Comparison of ENCODE assay signal across 13 cellular contexts in the genomic region with DNA sequence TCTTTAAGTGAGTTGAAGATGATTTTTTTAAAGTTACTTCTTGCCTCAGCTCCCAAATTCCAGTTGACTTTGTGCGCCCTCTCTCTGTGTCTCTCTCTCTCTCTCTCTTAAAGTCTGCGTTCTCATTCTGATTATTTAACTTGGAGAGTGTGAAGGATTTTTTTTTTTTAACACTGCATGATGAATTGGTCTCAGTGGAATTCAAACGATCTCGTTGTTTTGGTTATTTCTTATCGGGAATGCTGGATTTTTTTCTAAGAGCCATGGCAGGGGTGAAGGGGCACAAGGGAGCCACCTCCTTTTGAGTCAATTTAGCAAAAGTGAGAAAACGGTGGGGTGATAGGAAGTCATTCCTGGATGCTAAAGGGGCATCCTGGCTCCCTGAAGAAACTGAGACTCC.
DNase-seq lines count a peak whose midpoint lies in the region; ATAC-seq and TF ChIP-seq lines count a peak whose summit lies in the region.
"Had no signal": no experiment of that assay in that cellular context is flagged by ENCODE, and none has a peak within 500 bp of the region (broad histone marks: within the 10 kb centered on the region; RNA-seq: fewer than 3 reads in every experiment).

No MANE protein-coding gene starts in this region.

- no peak overlapping the region for H3K4me3 Mint-ChIP-seq in naive thymus-derived CD8-positive, alpha-beta T cell
- H3K4me3 Mint-ChIP-seq: activated T-cell treated with anti-CD3 and anti-CD28 coated beads, Interleukin-2, amount 50 U/mL, for 72 hours; CD4-positive, alpha-beta memory T cell had no signal

- peaks cover 53% of the 10 kb centered on the region for H3K4me1 ChIP-seq in body of pancreas
- H3K4me1 ChIP-seq: psoas muscle had no signal

- H3K27me3 ChIP-seq in body of pancreas: no peaks in the 10 kb centered on the region

- H3K4me3 ChIP-seq in body of pancreas: no peak overlapping the region
- H3K4me3 ChIP-seq: PC-9, psoas muscle had no signal

- peak in 1 of 7 experiments; percentile 10 for TF ChIP-seq CTCF in body of pancreas (IDR thresholded peaks at IDR 0.05)

- intact Hi-C loops in body of pancreas (cut with DNase I): no loop called here
- intact Hi-C loops in sciatic nerve (cut with DNase I): no loop called here

- H3K4me1 Mint-ChIP-seq in naive thymus-derived CD8-positive, alpha-beta T cell: peaks cover 0 to 9% (median 0%) of the 10 kb centered on the region in 4 donors
- H3K4me1 Mint-ChIP-seq: CD4-positive, alpha-beta memory T cell had no signal

- peak; percentile 69 for ATAC-seq in body of pancreas
- peak; percentile 78 for ATAC-seq in sciatic nerve
- no peak for ATAC-seq in naive thymus-derived CD8-positive, alpha-beta T cell
- ATAC-seq: activated T-cell treated with anti-CD3 and anti-CD28 coated beads, Interleukin-2, amount 50 U/mL, for 72 hours; psoas muscle had no signal

- H3K36me3 Mint-ChIP-seq in naive thymus-derived CD8-positive, alpha-beta T cell: no peaks in the 10 kb centered on the region
- H3K36me3 Mint-ChIP-seq: CD4-positive, alpha-beta memory T cell had no signal

- WGBS in body of pancreas, 2 donors: 3 to 7% methylated on average over 6 of the region's 6 CpGs

- H3K36me3 ChIP-seq in body of pancreas (replicated peaks in 1 of 2; ENCODE audit: insufficient read depth in 1 of 2, low read depth in 2 of 2): no peaks in the 10 kb centered on the region

- DNase-seq in EL (peak; percentile 70), body of pancreas (no peak), hepatic stellate cell (ENCODE audit: low spot score) (peak; percentile 25), sciatic nerve (ENCODE audit: low spot score) (no peak), MV-4-11 (lab: John Stamatoyannopoulos, UW) (no peak), medulla oblongata (ENCODE audit: extremely low spot score) (no peak), SKM-1 treated with dmso at 0.1 percent for 144 hours (lab: John Stamatoyannopoulos, UW; ENCODE audit: unreplicated experiment) (no peak)
- no peak for DNase-seq in naive thymus-derived CD8-positive, alpha-beta T cell
- DNase-seq: activated T-cell treated with anti-CD3 and anti-CD28 coated beads, Interleukin-2, amount 50 U/mL, for 72 hours; CD4-positive, alpha-beta memory T cell; NCI-H2029 treated with DMSO at 0.1 percent for 48 hours; PC-9; psoas muscle had no signal

- no peaks in the 10 kb centered on the region for H3K9me3 Mint-ChIP-seq in naive thymus-derived CD8-positive, alpha-beta T cell
- H3K9me3 Mint-ChIP-seq: activated T-cell treated with anti-CD3 and anti-CD28 coated beads, Interleukin-2, amount 50 U/mL, for 72 hours; CD4-positive, alpha-beta memory T cell had no signal

- TF ChIP-seq POLR2A in body of pancreas (IDR thresholded peaks at IDR 0.05): no peak

- peak overlapping the region; percentile 52 to 83 (median 66) for H3K27ac ChIP-seq in body of pancreas
- H3K27ac ChIP-seq: PC-9, psoas muscle had no signal

- H3K27ac Mint-ChIP-seq in naive thymus-derived CD8-positive, alpha-beta T cell: no peak overlapping the region
- H3K27ac Mint-ChIP-seq: activated T-cell treated with anti-CD3 and anti-CD28 coated beads, Interleukin-2, amount 50 U/mL, for 72 hours; CD4-positive, alpha-beta memory T cell had no signal

- POLR2A ChIA-PET in naive thymus-derived CD8-positive, alpha-beta T cell (lab: Charles Lee): no interaction called here

- no peaks in the 10 kb centered on the region for H3K9me3 ChIP-seq in body of pancreas
- H3K9me3 ChIP-seq: psoas muscle had no signal

- peaks cover 0 to 9% (median 4%) of the 10 kb centered on the region in 5 donors for H3K27me3 Mint-ChIP-seq in naive thymus-derived CD8-positive, alpha-beta T cell

Comparison
In these comparisons a context has a peak if more than half of its experiments do, and no peak if none do; other contexts are left out.
1. DNase-seq: peak in EL (single experiment) and hepatic stellate cell (single experiment); none in body of pancreas (0 of 4), sciatic nerve (single experiment), MV-4-11 (single experiment), medulla oblongata (single experiment), SKM-1 treated with dmso at 0.1 percent for 144 hours (single experiment) and naive thymus-derived CD8-positive, alpha-beta T cell (0 of 10).
2. ATAC-seq: peak in body of pancreas (single experiment) and sciatic nerve (single experiment); none in naive thymus-derived CD8-positive, alpha-beta T cell (0 of 2).